Comparison of ENCODE assay signal across 19 cellular contexts in the genomic region with DNA sequence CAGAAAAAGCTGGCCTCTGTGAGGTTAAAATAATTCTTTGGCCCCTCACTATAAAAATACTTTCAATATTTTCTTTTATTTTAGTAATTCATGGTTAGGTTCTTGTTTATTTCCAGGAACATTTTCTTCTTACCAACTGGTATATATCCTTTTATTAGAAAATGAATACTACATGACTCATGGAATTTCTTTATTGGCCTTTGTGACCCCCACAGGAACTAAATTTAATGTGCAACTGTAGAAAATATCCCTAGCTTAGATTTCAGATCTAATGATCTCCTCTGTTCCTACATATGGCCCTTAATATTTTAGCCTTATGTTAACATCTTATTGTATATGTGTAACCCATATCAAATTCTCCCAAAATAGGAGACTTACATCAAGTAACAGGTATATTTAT.
DNase-seq lines count a peak whose midpoint lies in the region; ATAC-seq, FAIRE-seq and TF ChIP-seq lines count a peak whose summit lies in the region.
"Had no signal": no experiment of that assay in that cellular context is flagged by ENCODE, and none has a peak within 500 bp of the region (broad histone marks: within the 10 kb centered on the region; RNA-seq: fewer than 3 reads in every experiment).

No MANE protein-coding gene starts in this region.

- peak; percentile 75 for ATAC-seq in PC-3
- ATAC-seq in HG02840 (IDR thresholded peaks at IDR 0.05; ENCODE audit: low FRiP score, unreplicated experiment), result no peak
- no peak for ATAC-seq in activated naive CD8-positive, alpha-beta T cell treated with anti-CD3 and anti-CD28 coated beads, Interleukin-2, amount 50 U/mL, for 24 hours
- ATAC-seq: gastrocnemius medialis, left lung had no signal

- no peaks in the 10 kb centered on the region for H3K27me3 Mint-ChIP-seq in activated naive CD8-positive, alpha-beta T cell treated with anti-CD3 and anti-CD28 coated beads, Interleukin-2, amount 50 U/mL, for 24 hours
- H3K27me3 Mint-ChIP-seq: activated naive CD4-positive, alpha-beta T cell treated with anti-CD3 and anti-CD28 coated beads, Interleukin-2, amount 10 ng/mL, durations not matched to agents 7 days and 5 days had no signal

- peak; percentile 71 for DNase-seq in EL
- peak; percentile 85 for DNase-seq in PC-3
- DNase-seq in choroid plexus epithelial cell (ENCODE audit: low read depth), result peak; percentile 66
- DNase-seq in keratinocyte (ENCODE audit: low read depth, low spot score), result no peak
- DNase-seq in NOMO-1 (lab: John Stamatoyannopoulos, UW; ENCODE audit: unreplicated experiment in 2 of 2), result no peak
- DNase-seq in activated naive CD8-positive, alpha-beta T cell treated with anti-CD3 and anti-CD28 coated beads, Interleukin-2, amount 50 U/mL, for 24 hours, result no peak
- DNase-seq in effector memory CD4-positive, alpha-beta T cell, result no peak
- DNase-seq: activated naive CD4-positive, alpha-beta T cell treated with anti-CD3 and anti-CD28 coated beads, Interleukin-2, amount 10 ng/mL, durations not matched to agents 7 days and 5 days; activated T-cell treated with anti-CD3 and anti-CD28 coated beads for 4 hours; DND-41; effector CD4-positive, alpha-beta T cell; gastrocnemius medialis; left lung; NCI-H1105 treated with DMSO at 0.1 percent for 48 hours; NCI-H526 treated with DMSO at 0.1 percent for 48 hours; ovary; stimulated activated CD4-positive, alpha-beta T cell treated with anti-CD3 and anti-CD28 coated beads, Interleukin-4, amount 100 ng/mL, for 24 hours; substantia nigra had no signal

- POLR2A ChIA-PET in PC-3 (lab: Charles Lee; ENCODE audit: unreplicated experiment), result interaction anchor here (0.7 kb wide), 1 partner anchor 93 kb away, joined by 4 read pairs; no protein-coding TSS in a partner anchor

- BruUV-seq in PC-3 (replicated peaks; lab: Mats Ljungman, UMichigan), result no TSS peak

- H3K36me3 ChIP-seq in PC-3 (ENCODE audit: low read depth, low read length) (no peaks in the 10 kb centered on the region), keratinocyte (ENCODE audit: control insufficient read depth in 2 of 2, extremely low read depth in 1 of 2, insufficient read depth in 2 of 2, low read length in 2 of 2) (no peaks in the 10 kb centered on the region)
- no peaks in the 10 kb centered on the region for H3K36me3 ChIP-seq in effector memory CD4-positive, alpha-beta T cell (ENCODE audit: control insufficient read depth, insufficient read depth, low read length)
- H3K36me3 ChIP-seq: gastrocnemius medialis, left lung, ovary had no signal

- H3K4me3 ChIP-seq in PC-3 (ENCODE audit: low read length) (0 out of 2 replicates have a peak overlapping the region, but pooled peaks have one; percentile 37), choroid plexus epithelial cell (ENCODE audit: low read depth, low read length) (no peak overlapping the region), keratinocyte (ENCODE audit: control insufficient read depth in 2 of 3, extremely low read depth in 1 of 3, insufficient read depth in 2 of 3, low read depth in 1 of 3, low read length in 3 of 3) (peak overlapping the region in 1 of 3 experiments; percentile 57)
- no peak overlapping the region for H3K4me3 ChIP-seq in effector memory CD4-positive, alpha-beta T cell (ENCODE audit: insufficient read depth, low read depth, low read length, poor library complexity, severe bottlenecking)
- H3K4me3 ChIP-seq: gastrocnemius medialis, left lung, ovary had no signal

- no peak for FAIRE-seq in keratinocyte (lab: Jason Lieb, UNC)

- peaks cover 3% of the 10 kb centered on the region for H3K9me3 Mint-ChIP-seq in activated naive CD8-positive, alpha-beta T cell treated with anti-CD3 and anti-CD28 coated beads, Interleukin-2, amount 50 U/mL, for 24 hours
- H3K9me3 Mint-ChIP-seq: activated naive CD4-positive, alpha-beta T cell treated with anti-CD3 and anti-CD28 coated beads, Interleukin-2, amount 10 ng/mL, durations not matched to agents 7 days and 5 days had no signal

- H3K27me3 ChIP-seq in PC-3 (ENCODE audit: low read length) (no peaks in the 10 kb centered on the region), keratinocyte (ENCODE audit: control insufficient read depth, extremely low read depth, insufficient read depth, low read length) (no peaks in the 10 kb centered on the region)
- no peaks in the 10 kb centered on the region for H3K27me3 ChIP-seq in effector memory CD4-positive, alpha-beta T cell (replicated peaks; ENCODE audit: control insufficient read depth, insufficient read depth, low read length, poor library complexity, severe bottlenecking)
- H3K27me3 ChIP-seq: gastrocnemius medialis, left lung, ovary had no signal

- H3K9me3 ChIP-seq in PC-3 (ENCODE audit: low read length) (no peaks in the 10 kb centered on the region), keratinocyte (ENCODE audit: control insufficient read depth, low read depth, low read length) (no peaks in the 10 kb centered on the region)
- no peaks in the 10 kb centered on the region for H3K9me3 ChIP-seq in effector memory CD4-positive, alpha-beta T cell (ENCODE audit: control insufficient read depth, low read length)
- H3K9me3 ChIP-seq: gastrocnemius medialis, left lung, ovary had no signal

- H3K36me3 Mint-ChIP-seq in activated naive CD8-positive, alpha-beta T cell treated with anti-CD3 and anti-CD28 coated beads, Interleukin-2, amount 50 U/mL, for 24 hours (ENCODE audit: low read depth), result no peaks in the 10 kb centered on the region
- H3K36me3 Mint-ChIP-seq: activated naive CD4-positive, alpha-beta T cell treated with anti-CD3 and anti-CD28 coated beads, Interleukin-2, amount 10 ng/mL, durations not matched to agents 7 days and 5 days had no signal

- H3K79me2 ChIP-seq in PC-3 (ENCODE audit: low read length) (no peaks in the 10 kb centered on the region), keratinocyte (ENCODE audit: control insufficient read depth, insufficient read depth, low read length) (no peaks in the 10 kb centered on the region)

- H3K4me1 Mint-ChIP-seq in activated naive CD8-positive, alpha-beta T cell treated with anti-CD3 and anti-CD28 coated beads, Interleukin-2, amount 50 U/mL, for 24 hours, result no peaks in the 10 kb centered on the region
- H3K4me1 Mint-ChIP-seq: activated naive CD4-positive, alpha-beta T cell treated with anti-CD3 and anti-CD28 coated beads, Interleukin-2, amount 10 ng/mL, durations not matched to agents 7 days and 5 days had no signal

- H3F3A ChIP-seq in PC-3 (ENCODE audit: low read length, unreplicated experiment), result no peaks in the 10 kb centered on the region

- H2AFZ ChIP-seq in PC-3 (ENCODE audit: low read length) (no peak overlapping the region), keratinocyte (ENCODE audit: control insufficient read depth, low read length) (no peak overlapping the region)

- H3K4me1 ChIP-seq in PC-3 (ENCODE audit: insufficient read depth, low read length) (peaks cover 30% of the 10 kb centered on the region), keratinocyte (ENCODE audit: control insufficient read depth, extremely low read depth, insufficient read depth, low read length) (peaks cover 10% of the 10 kb centered on the region)
- no peaks in the 10 kb centered on the region for H3K4me1 ChIP-seq in effector memory CD4-positive, alpha-beta T cell (ENCODE audit: control insufficient read depth, insufficient read depth, low read length, poor library complexity, severe bottlenecking)
- H3K4me1 ChIP-seq: gastrocnemius medialis, left lung had no signal

- H4K20me1 ChIP-seq in PC-3 (ENCODE audit: low read length) (no peaks in the 10 kb centered on the region), keratinocyte (ENCODE audit: control insufficient read depth, extremely low read depth, insufficient read depth, low read length) (no peaks in the 10 kb centered on the region)

- H3K27ac Mint-ChIP-seq in activated naive CD8-positive, alpha-beta T cell treated with anti-CD3 and anti-CD28 coated beads, Interleukin-2, amount 50 U/mL, for 24 hours, result no peak overlapping the region
- H3K27ac Mint-ChIP-seq: activated naive CD4-positive, alpha-beta T cell treated with anti-CD3 and anti-CD28 coated beads, Interleukin-2, amount 10 ng/mL, durations not matched to agents 7 days and 5 days had no signal

- no peak overlapping the region for H3K4me3 Mint-ChIP-seq in activated naive CD8-positive, alpha-beta T cell treated with anti-CD3 and anti-CD28 coated beads, Interleukin-2, amount 50 U/mL, for 24 hours
- H3K4me3 Mint-ChIP-seq: activated naive CD4-positive, alpha-beta T cell treated with anti-CD3 and anti-CD28 coated beads, Interleukin-2, amount 10 ng/mL, durations not matched to agents 7 days and 5 days had no signal

- no peaks in the 10 kb centered on the region for H3K9me2 ChIP-seq in PC-3 (replicated peaks; ENCODE audit: low read length)

- CTCF ChIA-PET in PC-3 (lab: Charles Lee), result interaction anchor here (0.5 kb wide), 1 partner anchor 107 kb away, joined by 5 read pairs; no protein-coding TSS in a partner anchor

- H3K27ac ChIP-seq in PC-3 (ENCODE audit: low read length), result peak overlapping the region; percentile 70
- H3K27ac ChIP-seq in keratinocyte (ENCODE audit: control insufficient read depth, insufficient read depth, low read length), result no peak overlapping the region
- H3K27ac ChIP-seq in effector memory CD4-positive, alpha-beta T cell (ENCODE audit: insufficient read depth, low read length, poor library complexity, severe bottlenecking), result no peak overlapping the region
- H3K27ac ChIP-seq: gastrocnemius medialis, left lung, ovary had no signal

- H3K4me2 ChIP-seq in PC-3 (ENCODE audit: low read length), result peak overlapping the region; percentile 65
- peak overlapping the region; percentile 94 for H3K4me2 ChIP-seq in keratinocyte (ENCODE audit: control insufficient read depth, extremely low read depth, insufficient read depth, low read depth, low read length)

- dilution Hi-C loops in keratinocyte (cut with MboI; ENCODE audit: extremely low pct_ligation_motif_present, low sequenced_read_pairs), result no loop called here

- intact Hi-C loops in PC-3 (cut with micrococcal nuclease), result loop anchor here (1.0 to 10.0 kb wide), 2 partner anchors 41 to 236 kb away; no protein-coding TSS in a partner anchor

- H3K9me1 ChIP-seq in keratinocyte (ENCODE audit: control insufficient read depth, extremely low read depth, insufficient read depth, low read length), result no peaks in the 10 kb centered on the region

- H3K9ac ChIP-seq in PC-3 (ENCODE audit: low read length) (peak overlapping the region; percentile 15; the same call in 1 of the 2 replicates), keratinocyte (ENCODE audit: control insufficient read depth, extremely low read depth, insufficient read depth, low read length) (no peak overlapping the region)

- no peak for TF ChIP-seq CTCF in PC-3 (conservative IDR thresholded peaks at IDR 0.05; ENCODE audit: low read depth, low read length)
- no peak for TF ChIP-seq CTCF in choroid plexus epithelial cell (conservative IDR thresholded peaks at IDR 0.05; ENCODE audit: low read depth, low read length)
- TF ChIP-seq CTCF in keratinocyte (optimal IDR thresholded peaks at IDR 0.05 in 1 of 3, IDR thresholded peaks at IDR 0.05 in 1 of 3, conservative IDR thresholded peaks at IDR 0.05 in 1 of 3; ENCODE audit: extremely low read depth in 1 of 3, insufficient read depth in 2 of 3, low read length in 3 of 3), result no peak

Comparison
In these comparisons a context has a peak if more than half of its experiments do, and no peak if none do; other contexts are left out.
1. DNase-seq: peak in EL (single experiment), PC-3 (single experiment) and choroid plexus epithelial cell (single experiment); none in keratinocyte (single experiment), NOMO-1 (0 of 2), activated naive CD8-positive, alpha-beta T cell treated with anti-CD3 and anti-CD28 coated beads, Interleukin-2, amount 50 U/mL, for 24 hours (single experiment) and effector memory CD4-positive, alpha-beta T cell (0 of 3).